In genomic region chr2:42132066-42132965, GRCh38 we compare ENCODE assay signal across 9 cellular contexts. TPM values are rescaled to one million over a fixed set of nuclear protein-coding genes. Genes with fewer than 3 reads are reported as not detected.
DNase-seq lines count a peak whose midpoint lies in the region; ATAC-seq, FAIRE-seq and TF ChIP-seq lines count a peak whose summit lies in the region.
"Had no signal": no experiment of that assay in that cellular context is flagged by ENCODE, and none has a peak within 500 bp of the region (broad histone marks: within the 10 kb centered on the region; RNA-seq: fewer than 3 reads in every experiment).

No MANE protein-coding gene starts in this region.

- no peak for TF ChIP-seq CTCF in AG04449 (IDR thresholded peaks at IDR 0.05; ENCODE audit: insufficient read depth, low read length, missing control alignments)
- no peak for TF ChIP-seq CTCF in thyroid gland (IDR thresholded peaks at IDR 0.05)

- peak; percentile 43 for FAIRE-seq in H54 (lab: Jason Lieb, UNC)
- FAIRE-seq: islet of Langerhans had no signal

- peaks cover 13% of the 10 kb centered on the region; the same call in 1 of the 2 replicates for H3K27me3 ChIP-seq in iPS-20b (ENCODE audit: insufficient read depth, low read length)
- H3K27me3 ChIP-seq in thyroid gland = no peaks in the 10 kb centered on the region

- POLR2A ChIA-PET in AG04449 (lab: Yijun Ruan, JAX) = interaction anchor here (0.5 to 1.9 kb wide), 8 partner anchors 9 to 558 kb away, joined by 3 to 27 read pairs (median 4); no protein-coding TSS in a partner anchor

- H3K27ac ChIP-seq in iPS-20b (ENCODE audit: low read length) (no peak overlapping the region), thyroid gland (peak overlapping the region; percentile 59 to 94 (median 87))

- H3K36me3 ChIP-seq in iPS-20b (ENCODE audit: insufficient read depth, low read depth, low read length) (no peaks in the 10 kb centered on the region), thyroid gland (no peaks in the 10 kb centered on the region)

- no peaks in the 10 kb centered on the region for H3K9me3 Mint-ChIP-seq in activated naive CD8-positive, alpha-beta T cell (ENCODE audit: low read depth)

- H3K27ac Mint-ChIP-seq in activated naive CD8-positive, alpha-beta T cell = peak overlapping the region; percentile 95

- intact Hi-C loops in thyroid gland (cut with DNase I) = no loop called here

- H3K4me3 Mint-ChIP-seq in activated naive CD8-positive, alpha-beta T cell = peak overlapping the region; percentile 84

- no peaks in the 10 kb centered on the region for H3K27me3 Mint-ChIP-seq in activated naive CD8-positive, alpha-beta T cell

- H3K4me1 ChIP-seq in iPS-20b (ENCODE audit: insufficient read depth, low read length) (peaks cover 25% of the 10 kb centered on the region), thyroid gland (peaks cover 38 to 60% of the 10 kb centered on the region in 2 donors)

- ATAC-seq in GM18868 (IDR thresholded peaks at IDR 0.05; ENCODE audit: unreplicated experiment) (no peak), HG03354 (IDR thresholded peaks at IDR 0.05; ENCODE audit: poor library complexity, severe bottlenecking, unreplicated experiment) (no peak)

- peak overlapping the region; percentile 46; the same call in 1 of the 2 replicates for H3K4me3 ChIP-seq in AG04449 (ENCODE audit: low read depth, low read length)
- H3K4me3 ChIP-seq in iPS-20b (ENCODE audit: low read length) = peak overlapping the region; percentile 31; the same call in 1 of the 2 replicates
- H3K4me3 ChIP-seq in thyroid gland (replicated peaks in 1 of 3) = no peak overlapping the region

- H3K4me1 Mint-ChIP-seq in activated naive CD8-positive, alpha-beta T cell (ENCODE audit: low read depth) = peaks cover 89% of the 10 kb centered on the region

- H3K9ac ChIP-seq in iPS-20b (ENCODE audit: low read depth, low read length) = peak overlapping the region; percentile 24; the same call in 1 of the 2 replicates

- CTCF ChIA-PET in AG04449 (lab: Yijun Ruan, JAX) = interaction anchor here (0.8 to 1.5 kb wide), 6 partner anchors 11 to 280 kb away, joined by 3 to 8 read pairs (median 4); no protein-coding TSS in a partner anchor

- 33 to 34% methylated on average over 10 of the region's 10 CpGs for WGBS in thyroid gland, 2 donors

- DNase-seq in AG04449 (ENCODE audit: low read depth, low spot score) = peak; percentile 94
- no peak for DNase-seq in H54 (ENCODE audit: insufficient read length, low spot score)
- DNase-seq in thyroid gland = no peak
- no peak for DNase-seq in MV-4-11 (lab: John Stamatoyannopoulos, UW)

- TF ChIP-seq POLR2A in H54 (IDR thresholded peaks at IDR 0.05; ENCODE audit: low read depth, low read length) (no peak), thyroid gland (IDR thresholded peaks at IDR 0.05) (no peak)

- H3K9me3 ChIP-seq in iPS-20b (ENCODE audit: insufficient read depth, low read depth, low read length) = no peaks in the 10 kb centered on the region
- H3K9me3 ChIP-seq in thyroid gland = no peaks in the 10 kb centered on the region

- H3K36me3 Mint-ChIP-seq in activated naive CD8-positive, alpha-beta T cell = no peaks in the 10 kb centered on the region

RNA-seq across cellular contexts. Expression of gene EML4, which starts 36.8 kb away (rescaled TPM):
- total RNA-seq in thyroid gland = 10 to 100 TPM; 52.5 to 67.2 (median 64.7) TPM

Comparison
In these comparisons a context has a peak if more than half of its experiments do, and no peak if none do; other contexts are left out.
1. H3K4me3 ChIP-seq: peak in AG04449 (single experiment) and iPS-20b (single experiment); none in thyroid gland (0 of 3).